9 cellular contexts compared by ENCODE assay signal in the genomic region with DNA sequence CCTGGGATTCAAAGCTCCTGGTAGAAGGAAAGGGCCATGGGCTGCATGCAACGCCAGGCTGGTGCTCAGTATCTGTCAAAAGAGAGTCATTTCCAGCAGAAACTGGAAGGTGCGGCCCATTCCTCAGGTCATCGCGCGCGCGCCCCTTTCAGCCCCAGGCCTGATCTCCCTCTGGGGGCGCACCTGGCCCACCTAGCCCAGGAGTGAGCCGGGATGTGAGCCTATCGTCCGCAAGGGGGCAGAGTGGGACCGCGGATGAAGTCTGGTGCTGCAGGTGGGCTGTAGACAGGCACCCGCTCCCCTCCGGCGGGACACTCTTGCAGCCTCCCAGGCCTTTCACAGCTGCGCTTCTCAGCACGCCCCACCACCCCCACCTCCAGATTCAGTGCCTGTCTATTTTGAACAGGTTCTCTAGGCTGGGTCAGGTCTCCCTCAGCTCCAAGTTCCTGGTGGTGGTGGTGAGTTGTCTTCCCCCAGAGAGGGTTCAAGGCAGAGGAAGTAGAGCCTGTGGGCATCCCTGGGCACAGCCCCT. TPM values are rescaled to one million over a fixed set of nuclear protein-coding genes. Genes with fewer than 3 reads are reported as not detected.
DNase-seq lines count a peak whose midpoint lies in the region; ATAC-seq, FAIRE-seq and TF ChIP-seq lines count a peak whose summit lies in the region.
"Had no signal": no experiment of that assay in that cellular context is flagged by ENCODE, and none has a peak within 500 bp of the region (broad histone marks: within the 10 kb centered on the region; RNA-seq: fewer than 3 reads in every experiment).

No MANE protein-coding gene starts in this region.

- POLR2A ChIA-PET in CD8-positive, alpha-beta T cell (lab: Charles Lee): interaction anchor here (0.8 to 1.9 kb wide), 2 partner anchors 54 to 121 kb away, joined by 3 to 7 read pairs; no protein-coding TSS in a partner anchor

- no peaks in the 10 kb centered on the region for H3K27me3 Mint-ChIP-seq in CD8-positive, alpha-beta T cell (ENCODE audit: low read depth)

- no peak overlapping the region for H3K4me3 ChIP-seq in CD8-positive, alpha-beta T cell (ENCODE audit: low read depth, low read length)
- no peak overlapping the region for H3K4me3 ChIP-seq in Jurkat, Clone E6-1 (ENCODE audit: low read length)
- H3K4me3 ChIP-seq in RWPE2 (ENCODE audit: severe bottlenecking) (no peak overlapping the region), trophoblast cell (ENCODE audit: low read depth, low read length) (no peak overlapping the region), upper lobe of right lung (no peak overlapping the region)

- no peak overlapping the region for H3K4me3 Mint-ChIP-seq in CD8-positive, alpha-beta T cell
- H3K4me3 Mint-ChIP-seq: T-helper 1 cell treated with Interleukin-12 subunit alpha and Interleukin-12 subunit beta and Interleukin-4 antibody, amounts not matched to agents 30 μg/mL and 1 μg/mL, for 36 hours had no signal

- H3K79me1 ChIP-seq in trophoblast cell (ENCODE audit: low read length): no peaks in the 10 kb centered on the region

- no peak overlapping the region for H2AFZ ChIP-seq in trophoblast cell (ENCODE audit: insufficient read depth, low read length, poor library complexity)

- DNase-seq in CD8-positive, alpha-beta T cell: peak; percentile 77 to 94 (median 88)
- DNase-seq in Jurkat, Clone E6-1 (ENCODE audit: low read depth, low spot score): peak; percentile 82
- DNase-seq in RWPE2 (ENCODE audit: low spot score): no peak
- DNase-seq in activated effector memory CD4-positive, alpha-beta T cell treated with Interleukin-2 at 50 U/mL for 16 hours: peak; percentile 72
- DNase-seq in frontal cortex (ENCODE audit: low spot score in 2 of 2): peak; percentile 72 to 90
- DNase-seq in trophoblast cell: peak; percentile 50 to 82
- DNase-seq in upper lobe of right lung: peak; percentile 86

- H3K27ac Mint-ChIP-seq in CD8-positive, alpha-beta T cell: no peak overlapping the region
- H3K27ac Mint-ChIP-seq: T-helper 1 cell treated with Interleukin-12 subunit alpha and Interleukin-12 subunit beta and Interleukin-4 antibody, amounts not matched to agents 30 μg/mL and 1 μg/mL, for 36 hours had no signal

- no peak overlapping the region for H4K91ac ChIP-seq in trophoblast cell (ENCODE audit: low read depth, low read length)

- no peaks in the 10 kb centered on the region for H3K9me3 Mint-ChIP-seq in CD8-positive, alpha-beta T cell
- H3K9me3 Mint-ChIP-seq: T-helper 1 cell treated with Interleukin-12 subunit alpha and Interleukin-12 subunit beta and Interleukin-4 antibody, amounts not matched to agents 30 μg/mL and 1 μg/mL, for 36 hours had no signal

- peaks cover 13% of the 10 kb centered on the region for H3K4me1 ChIP-seq in CD8-positive, alpha-beta T cell (ENCODE audit: insufficient read depth, low read length)
- H3K4me1 ChIP-seq in RWPE2 (ENCODE audit: insufficient read depth, poor library complexity, severe bottlenecking): peaks cover 10% of the 10 kb centered on the region
- peaks cover 10% of the 10 kb centered on the region in 2 experiments for H3K4me1 ChIP-seq in trophoblast cell (ENCODE audit: control insufficient read depth in 1 of 2, insufficient read depth in 2 of 2, low read length in 2 of 2)
- H3K4me1 ChIP-seq in upper lobe of right lung: peaks cover 14% of the 10 kb centered on the region

- H3K36me3 ChIP-seq in CD8-positive, alpha-beta T cell (ENCODE audit: insufficient read depth, low read length): no peaks in the 10 kb centered on the region
- no peaks in the 10 kb centered on the region for H3K36me3 ChIP-seq in RWPE2 (ENCODE audit: low read depth)
- H3K36me3 ChIP-seq in trophoblast cell (ENCODE audit: control insufficient read depth in 1 of 2, insufficient read depth in 2 of 2, low read length in 2 of 2): no peaks in the 10 kb centered on the region
- no peaks in the 10 kb centered on the region for H3K36me3 ChIP-seq in upper lobe of right lung

- CTCF ChIA-PET in CD8-positive, alpha-beta T cell (lab: Charles Lee): interaction anchor here (0.6 to 9.1 kb wide), 47 partner anchors 8 to 524 kb away, joined by 3 to 186 read pairs (median 5); partner anchors contain the start of genes ACY1, DUSP7, PARP3 and RRP9

- H3K4me2 ChIP-seq in trophoblast cell (ENCODE audit: low read length): no peak overlapping the region

- H3K27me3 ChIP-seq in CD8-positive, alpha-beta T cell (ENCODE audit: insufficient read depth, low read length): no peaks in the 10 kb centered on the region
- H3K27me3 ChIP-seq in RWPE2 (ENCODE audit: insufficient read depth, poor library complexity, severe bottlenecking): no peaks in the 10 kb centered on the region
- no peaks in the 10 kb centered on the region for H3K27me3 ChIP-seq in trophoblast cell (ENCODE audit: insufficient read depth, low read length)
- H3K27me3 ChIP-seq in upper lobe of right lung: no peaks in the 10 kb centered on the region

- no peaks in the 10 kb centered on the region for H3K36me3 Mint-ChIP-seq in CD8-positive, alpha-beta T cell

- no peak overlapping the region for H3K18ac ChIP-seq in trophoblast cell (ENCODE audit: low read length)

- no peak overlapping the region for H2AK5ac ChIP-seq in trophoblast cell (ENCODE audit: low read length)

- WGBS in trophoblast cell (ENCODE audit: extremely low coverage, insufficient coverage, insufficient read length): no CpG with 5 or more reads among the region's 18 CpGs

- H3K14ac ChIP-seq in trophoblast cell (ENCODE audit: low read length): no peak overlapping the region

- TF ChIP-seq CTCF in CD8-positive, alpha-beta T cell (IDR thresholded peaks at IDR 0.05): peak; percentile 87
- TF ChIP-seq CTCF in RWPE2 (IDR thresholded peaks at IDR 0.05; ENCODE audit: poor library complexity, severe bottlenecking) (peak; percentile 95), upper lobe of right lung (IDR thresholded peaks at IDR 0.05) (peak; percentile 90)

- no peak overlapping the region for H3K9ac ChIP-seq in trophoblast cell (ENCODE audit: low read length)

- H3K79me2 ChIP-seq in trophoblast cell (ENCODE audit: control insufficient read depth, insufficient read depth, low read length, poor library complexity): no peaks in the 10 kb centered on the region

- intact Hi-C loops in CD8-positive, alpha-beta T cell (cut with DNase I, micrococcal nuclease): loop anchor here (1.0 kb wide), 7 partner anchors 52 to 338 kb away; partner anchors contain the start of gene PARP3 (in 1 of the 2)
- intact Hi-C loops in upper lobe of right lung (cut with DNase I): loop anchor here (5.0 kb wide), 3 partner anchors 51 to 146 kb away; no protein-coding TSS in a partner anchor

- no peak overlapping the region for H2BK12ac ChIP-seq in trophoblast cell (ENCODE audit: low read length)

- no peak overlapping the region for H3K27ac ChIP-seq in CD8-positive, alpha-beta T cell (ENCODE audit: low read depth, low read length)
- no peak overlapping the region for H3K27ac ChIP-seq in RWPE2 (ENCODE audit: poor library complexity, severe bottlenecking)
- H3K27ac ChIP-seq in trophoblast cell (ENCODE audit: low read depth, low read length): no peak overlapping the region
- H3K27ac ChIP-seq in upper lobe of right lung: no peak overlapping the region

- H3K9me3 ChIP-seq in CD8-positive, alpha-beta T cell (ENCODE audit: low read length): no peaks in the 10 kb centered on the region
- H3K9me3 ChIP-seq in RWPE2 (ENCODE audit: severe bottlenecking): no peaks in the 10 kb centered on the region
- H3K9me3 ChIP-seq in trophoblast cell (ENCODE audit: insufficient read depth, low read depth, low read length): no peaks in the 10 kb centered on the region
- no peaks in the 10 kb centered on the region for H3K9me3 ChIP-seq in upper lobe of right lung

- H2BK120ac ChIP-seq in trophoblast cell (ENCODE audit: insufficient read depth, low read length, poor library complexity): no peak overlapping the region

- H3K4ac ChIP-seq in trophoblast cell (ENCODE audit: low read depth, low read length): no peak overlapping the region

- peaks cover 14% of the 10 kb centered on the region for H3K4me1 Mint-ChIP-seq in CD8-positive, alpha-beta T cell (ENCODE audit: low read depth)

- no peak overlapping the region for H3K23ac ChIP-seq in trophoblast cell (ENCODE audit: low read length)

- no peak overlapping the region for H2BK5ac ChIP-seq in trophoblast cell (ENCODE audit: low read depth, low read length, poor library complexity)

- peak; percentile 99 for ATAC-seq in CD8-positive, alpha-beta T cell
- peak; percentile 83 for ATAC-seq in GM21381 (IDR thresholded peaks at IDR 0.05; ENCODE audit: unreplicated experiment)
- peak; percentile 82 for ATAC-seq in RWPE2 (ENCODE audit: low read depth)
- peak; percentile 81 for ATAC-seq in upper lobe of right lung

- H4K8ac ChIP-seq in trophoblast cell (ENCODE audit: low read depth, low read length): no peak overlapping the region

- no peak overlapping the region for H4K12ac ChIP-seq in trophoblast cell (ENCODE audit: low read depth, low read length)

- no peak for FAIRE-seq in frontal cortex (lab: Jason Lieb, UNC)

RNA-seq across cellular contexts. Expression of gene RPL29, which starts 5.8 kb away (rescaled TPM):
- 1,000 to 10,000 TPM; 1,694 to 1,736 TPM for total RNA-seq in CD8-positive, alpha-beta T cell
- polyA plus RNA-seq in Jurkat, Clone E6-1 (2012; ENCODE audit: insufficient read depth, insufficient read length): 2,117 TPM
- total RNA-seq in frontal cortex: 852 TPM
- polyA plus RNA-seq in trophoblast cell (2013): 1,473 and 1,577 TPM in 2 replicates
- 810 TPM for total RNA-seq in upper lobe of right lung

RNA-seq across cellular contexts. Expression of gene ACY1, which starts 18.2 kb away (rescaled TPM):
- total RNA-seq in CD8-positive, alpha-beta T cell: 1 to 10 TPM; 3.8 to 4.0 TPM
- polyA plus RNA-seq in Jurkat, Clone E6-1 (2012; ENCODE audit: insufficient read depth, insufficient read length): 51.1 TPM
- total RNA-seq in frontal cortex (3.3 TPM), upper lobe of right lung (26.5 TPM)
- 12.0 and 12.2 TPM in 2 replicates for polyA plus RNA-seq in trophoblast cell (2013)

RNA-seq across cellular contexts. Expression of gene ABHD14A, which starts 26.6 kb away (rescaled TPM):
- 1 to 10 TPM; 6.8 to 6.9 TPM for total RNA-seq in CD8-positive, alpha-beta T cell
- 20.5 TPM for polyA plus RNA-seq in Jurkat, Clone E6-1 (2012; ENCODE audit: insufficient read depth, insufficient read length)
- total RNA-seq in frontal cortex (22.8 TPM), upper lobe of right lung (17.9 TPM)
- polyA plus RNA-seq in trophoblast cell (2013): 4.3 TPM in 2 replicates

RNA-seq across cellular contexts. Expression of gene ABHD14B, which starts 27.7 kb away (rescaled TPM):
- 10 to 100 TPM; 44.3 to 44.4 TPM for total RNA-seq in CD8-positive, alpha-beta T cell
- polyA plus RNA-seq in Jurkat, Clone E6-1 (2012; ENCODE audit: insufficient read depth, insufficient read length): 64.1 TPM
- total RNA-seq in frontal cortex (1.6 TPM), upper lobe of right lung (55.9 TPM)
- 5.7 and 5.8 TPM in 2 replicates for polyA plus RNA-seq in trophoblast cell (2013)

RNA-seq across cellular contexts. Expression of gene PCBP4, which starts 34.3 kb away (rescaled TPM):
- total RNA-seq in CD8-positive, alpha-beta T cell: 10 to 100 TPM in 1 of 2 experiments, 1 to 10 TPM in 1; 9.8 to 14.7 TPM
- polyA plus RNA-seq in Jurkat, Clone E6-1 (2012; ENCODE audit: insufficient read depth, insufficient read length): 39.1 TPM
- total RNA-seq in frontal cortex (45.7 TPM), upper lobe of right lung (37.1 TPM)
- 25.0 and 25.9 TPM in 2 replicates for polyA plus RNA-seq in trophoblast cell (2013)
